Comparison of ENCODE assay signal across 21 cellular contexts in genomic region chr5:15554542-15554941, GRCh38.
"Had no signal": no experiment of that assay in that cellular context is flagged by ENCODE, and none has a peak within 500 bp of the region (broad histone marks: within the 10 kb centered on the region; RNA-seq: fewer than 3 reads in every experiment).

No MANE protein-coding gene starts in this region.

- H3K4me3 ChIP-seq: hepatocyte, left ventricle myocardium inferior, pancreas, psoas muscle, right atrium auricular region, spleen, upper lobe of left lung had no signal

- H3K27ac ChIP-seq: hepatocyte, left ventricle myocardium inferior, pancreas, psoas muscle, right atrium auricular region, spleen, upper lobe of left lung had no signal

- H3K27me3 ChIP-seq: hepatocyte, pancreas, right atrium auricular region, spleen, upper lobe of left lung had no signal

- H3K4me1 ChIP-seq: pancreas, psoas muscle, spleen, upper lobe of left lung had no signal

- H3K36me3 ChIP-seq: left ventricle myocardium inferior, pancreas, right atrium auricular region, spleen, upper lobe of left lung had no signal

- ATAC-seq: activated T-helper 17 cell treated with anti-CD3 and anti-CD28 coated beads, Interleukin-2, amount 50 U/mL, for 72 hours; esophagus mucosa; pancreas; psoas muscle had no signal

- DNase-seq: activated CD8-positive, alpha-beta memory T cell treated with anti-CD3 and anti-CD28 coated beads, Interleukin-2, amount 50 U/mL, for 4 hours; activated naive CD4-positive, alpha-beta T cell treated with Interleukin-2 at 50 U/mL for 16 hours; activated naive CD8-positive, alpha-beta T cell treated with anti-CD3 and anti-CD28 coated beads for 36 hours; activated T-cell treated with anti-CD3 and anti-CD28 coated beads, Interleukin-2, amount 50 U/mL, for 24 hours; central memory CD4-positive, alpha-beta T cell; dermis blood vessel endothelial cell; effector memory CD4-positive, alpha-beta T cell; glutamatergic neuron; left ventricle myocardium inferior; nephron progenitor cell; pancreas; psoas muscle; spleen; stimulated activated CD4-positive, alpha-beta T cell treated with anti-CD3 and anti-CD28 coated beads, Interleukin-4, amount 100 ng/mL, for 24 hours; stimulated activated naive CD4-positive, alpha-beta T cell treated with Interleukin-2 at 50 U/mL for 16 hours; T-helper 1 cell; upper lobe of left lung had no signal

- H3K9me3 ChIP-seq: left ventricle myocardium inferior, pancreas, psoas muscle, right atrium auricular region, upper lobe of left lung had no signal
